8 cellular contexts compared by ENCODE assay signal in genomic region chr9:36765468-36766341, GRCh38.
DNase-seq lines count a peak whose midpoint lies in the region; ATAC-seq, FAIRE-seq and TF ChIP-seq lines count a peak whose summit lies in the region.

No MANE protein-coding gene starts in this region.

- H3K4me3 ChIP-seq in RWPE2 (ENCODE audit: severe bottlenecking) (peak overlapping the region; percentile 28), heart right ventricle (peak overlapping the region in 5 of 10 donors; percentile 17 to 49 (median 25)), psoas muscle (peak overlapping the region; percentile 42)

- H3K36me3 ChIP-seq in RWPE2 (ENCODE audit: low read depth) (no peaks in the 10 kb centered on the region), heart right ventricle (no peaks in the 10 kb centered on the region), psoas muscle (ENCODE audit: insufficient read depth in 1 of 2, low read depth in 1 of 2) (no peaks in the 10 kb centered on the region)

- TF ChIP-seq CTCF in RWPE2 (IDR thresholded peaks at IDR 0.05; ENCODE audit: poor library complexity, severe bottlenecking) = no peak
- TF ChIP-seq CTCF in heart right ventricle (IDR thresholded peaks at IDR 0.05) = no peak
- TF ChIP-seq CTCF in psoas muscle (IDR thresholded peaks at IDR 0.05) = no peak

- H3K9me3 ChIP-seq in RWPE2 (ENCODE audit: severe bottlenecking) = no peaks in the 10 kb centered on the region
- H3K9me3 ChIP-seq in heart right ventricle = peaks cover 0 to 6% (median 0%) of the 10 kb centered on the region in 11 donors
- H3K9me3 ChIP-seq in psoas muscle = no peaks in the 10 kb centered on the region

- no peak overlapping the region for H3K27ac ChIP-seq in RWPE2 (ENCODE audit: poor library complexity, severe bottlenecking)
- H3K27ac ChIP-seq in heart right ventricle = peak overlapping the region in 1 of 10 donors; percentile 12
- no peak overlapping the region for H3K27ac ChIP-seq in psoas muscle

- 19% methylated on average over 37 of the region's 37 CpGs for WGBS in heart right ventricle, 2 donors
- WGBS in psoas muscle, 3 donors = 10 to 18% (median 17%) methylated on average over 32 to 37 of the region's 37 CpGs

- intact Hi-C loops in heart right ventricle (cut with DNase I) (no loop called here), psoas muscle (cut with DNase I) (loop anchor here in 1 of 2 donors (10.0 kb wide), 1 partner anchor 59 kb away; no protein-coding TSS in a partner anchor)

- FAIRE-seq in urothelium cell line (lab: Jason Lieb, UNC) = peak; percentile 44

- H3K4me1 ChIP-seq in RWPE2 (ENCODE audit: insufficient read depth, poor library complexity, severe bottlenecking) (no peaks in the 10 kb centered on the region), heart right ventricle (peaks cover 0 to 6% (median 0%) of the 10 kb centered on the region in 9 donors), psoas muscle (no peaks in the 10 kb centered on the region)

- H3K27me3 ChIP-seq in RWPE2 (ENCODE audit: insufficient read depth, poor library complexity, severe bottlenecking) = peaks cover 6% of the 10 kb centered on the region
- peaks cover 0 to 63% (median 42%) of the 10 kb centered on the region in 7 donors for H3K27me3 ChIP-seq in heart right ventricle
- peaks cover 0 to 16% (median 10%) of the 10 kb centered on the region in 3 donors for H3K27me3 ChIP-seq in psoas muscle (ENCODE audit: insufficient read depth in 3 of 3, low read length in 2 of 3)

- peak; percentile 98 for DNase-seq in DMS53 (lab: John Stamatoyannopoulos, UW)
- DNase-seq in KBM-7 = peak; percentile 92
- no peak for DNase-seq in RWPE2 (ENCODE audit: low spot score)
- peak; percentile 95 for DNase-seq in activated effector memory CD4-positive, alpha-beta T cell treated with anti-CD3 and anti-CD28 coated beads, Interleukin-2, amount 50 U/mL, for 16 hours
- DNase-seq in heart right ventricle = peak; percentile 38 to 52
- DNase-seq in psoas muscle = peak; percentile 49 to 74
- peak; percentile 94 for DNase-seq in urothelium cell line (ENCODE audit: low spot score)

- in situ Hi-C loops in KBM-7 (cut with MboI; ENCODE audit: low pct_unique_long_range_greater_than_20kb, low sequenced_read_pairs) = no loop called here

- ATAC-seq in GM21529 (IDR thresholded peaks at IDR 0.05; ENCODE audit: unreplicated experiment) (peak; percentile 99), RWPE2 (ENCODE audit: low read depth) (peak; percentile 89), heart right ventricle (peak in 7 of 8 donors; percentile 51 to 88 (median 77)), psoas muscle (peak in 3 of 4 donors; percentile 37 to 77 (median 73))
